3 cellular contexts compared by ENCODE assay signal in the genomic region with DNA sequence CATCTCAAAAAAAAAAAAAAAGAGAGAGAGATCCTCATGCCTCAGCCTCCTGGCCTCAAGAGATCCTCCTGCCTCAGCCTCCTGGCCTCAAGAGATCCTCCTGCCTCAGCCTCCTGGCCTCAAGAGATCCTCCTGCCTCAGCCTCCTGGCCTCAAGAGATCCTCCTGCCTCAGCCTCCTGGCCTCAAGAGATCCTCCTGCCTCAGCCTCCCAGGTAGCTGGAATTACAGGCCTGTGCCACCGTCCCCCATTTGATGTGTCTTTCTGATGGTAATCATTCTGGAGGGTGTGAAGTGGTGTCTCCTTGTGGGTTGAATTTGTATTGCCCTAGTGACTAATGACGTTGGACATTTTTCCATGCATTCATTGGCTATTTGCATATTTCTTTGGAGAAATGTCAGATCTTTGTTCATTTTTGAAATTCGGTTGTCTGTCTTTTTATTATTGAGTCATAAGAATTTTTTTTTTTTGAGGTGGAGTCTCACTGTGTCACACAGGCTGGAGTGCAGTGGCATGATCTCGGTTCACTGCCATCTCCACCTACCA.
TF ChIP-seq lines count a peak whose summit lies in the region.

No MANE protein-coding gene starts in this region.

TF ChIP-seq in A549, 52 proteins besides CTCF, POLR2A, EP300 and RAD21:
- TF ChIP-seq RFX5 (IDR thresholded peaks at IDR 0.05): peak; percentile 98
- peak; percentile 17; the same call in 1 of the 2 replicates for TF ChIP-seq KDM1A (IDR thresholded peaks at IDR 0.05; ENCODE audit: low read depth)

TF ChIP-seq in Ishikawa, 13 proteins besides CTCF, POLR2A, EP300 and RAD21:
- TF ChIP-seq CREB1 (IDR thresholded peaks at IDR 0.05; ENCODE audit: low read depth): peak; percentile 69

TF ChIP-seq in HepG2, 621 proteins besides CTCF, POLR2A, EP300 and RAD21:
- TF ChIP-seq RFXAP (CRISPR knock-in tag; IDR thresholded peaks at IDR 0.05; ENCODE audit: borderline replicate concordance) (peak; percentile 96), ZMYM3 (CRISPR knock-in tag; IDR thresholded peaks at IDR 0.05) (0 out of 2 replicates have a peak, but pooled peaks have one; percentile 28), RFX5 (IDR thresholded peaks at IDR 0.05; ENCODE audit: low read depth, low read length) (peak; percentile 97), CREB1 (IDR thresholded peaks at IDR 0.05) (0 out of 2 replicates have a peak, but pooled peaks have one; percentile 43), CREB1 (CRISPR knock-in tag; IDR thresholded peaks at IDR 0.05) (peak; percentile 80), RFXANK (CRISPR knock-in tag; IDR thresholded peaks at IDR 0.05) (peak; percentile 98)
- TF ChIP-seq, protein P1, sequence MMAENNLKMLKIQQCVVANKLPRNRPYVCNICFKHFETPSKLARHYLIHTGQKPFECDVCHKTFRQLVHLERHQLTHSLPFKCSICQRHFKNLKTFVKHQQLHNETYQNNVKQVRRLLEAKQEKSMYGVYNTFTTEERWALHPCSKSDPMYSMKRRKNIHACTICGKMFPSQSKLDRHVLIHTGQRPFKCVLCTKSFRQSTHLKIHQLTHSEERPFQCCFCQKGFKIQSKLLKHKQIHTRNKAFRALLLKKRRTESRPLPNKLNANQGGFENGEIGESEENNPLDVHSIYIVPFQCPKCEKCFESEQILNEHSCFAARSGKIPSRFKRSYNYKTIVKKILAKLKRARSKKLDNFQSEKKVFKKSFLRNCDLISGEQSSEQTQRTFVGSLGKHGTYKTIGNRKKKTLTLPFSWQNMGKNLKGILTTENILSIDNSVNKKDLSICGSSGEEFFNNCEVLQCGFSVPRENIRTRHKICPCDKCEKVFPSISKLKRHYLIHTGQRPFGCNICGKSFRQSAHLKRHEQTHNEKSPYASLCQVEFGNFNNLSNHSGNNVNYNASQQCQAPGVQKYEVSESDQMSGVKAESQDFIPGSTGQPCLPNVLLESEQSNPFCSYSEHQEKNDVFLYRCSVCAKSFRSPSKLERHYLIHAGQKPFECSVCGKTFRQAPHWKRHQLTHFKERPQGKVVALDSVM (CRISPR knock-in tag; IDR thresholded peaks at IDR 0.05): peak; percentile 95
